ENCODE assay signal across 17 cellular contexts in genomic region chr1:26961826-26962225, GRCh38. TPM values are rescaled to one million over a fixed set of nuclear protein-coding genes. Genes with fewer than 3 reads are reported as not detected.
DNase-seq lines count a peak whose midpoint lies in the region; ATAC-seq, FAIRE-seq and TF ChIP-seq lines count a peak whose summit lies in the region.
"Had no signal": no experiment of that assay in that cellular context is flagged by ENCODE, and none has a peak within 500 bp of the region (broad histone marks: within the 10 kb centered on the region; RNA-seq: fewer than 3 reads in every experiment).

No MANE protein-coding gene starts in this region.

- no peak for FAIRE-seq in urothelium cell line (lab: Jason Lieb, UNC)
- FAIRE-seq: A204.1, endometrium, GM12878 had no signal

- no peak for TF ChIP-seq CTCF in activated CD8-positive, alpha-beta T cell treated with anti-CD3 and anti-CD28 coated beads for 36 hours (IDR thresholded peaks at IDR 0.05)
- TF ChIP-seq CTCF in fibroblast of lung (conservative IDR thresholded peaks at IDR 0.05 in 1 of 2, IDR thresholded peaks at IDR 0.05 in 1 of 2; ENCODE audit: low read depth in 1 of 2, low read length in 2 of 2), result no peak

- no peak overlapping the region for H3K27ac ChIP-seq in fibroblast of lung (ENCODE audit: insufficient read depth, low read length)

- H3K4me1 ChIP-seq in fibroblast of lung (ENCODE audit: control insufficient read depth, extremely low read depth, insufficient read depth, low read length), result peaks cover 7% of the 10 kb centered on the region

- H3K27me3 ChIP-seq in fibroblast of lung (ENCODE audit: control insufficient read depth, insufficient read depth, low read length), result peaks cover 23% of the 10 kb centered on the region

- H3K79me2 ChIP-seq in fibroblast of lung (ENCODE audit: control insufficient read depth, insufficient read depth, low read length), result no peaks in the 10 kb centered on the region

- no peaks in the 10 kb centered on the region for H4K20me1 ChIP-seq in fibroblast of lung (ENCODE audit: control insufficient read depth, extremely low read depth, insufficient read depth, low read length)

- no peak for DNase-seq in activated CD8-positive, alpha-beta T cell treated with anti-CD3 and anti-CD28 coated beads, Interleukin-2, amount 10 ng/mL, durations not matched to agents 7 days and 5 days
- no peak for DNase-seq in activated CD8-positive, alpha-beta T cell treated with anti-CD3 and anti-CD28 coated beads for 36 hours
- DNase-seq in SIG-M5 treated with dmso at 0.1 percent for 504 hours (lab: John Stamatoyannopoulos, UW; ENCODE audit: unreplicated experiment), result peak; percentile 66
- peak; percentile 87 to 98 for DNase-seq in fibroblast of lung (ENCODE audit: low read depth in 2 of 2)
- peak; percentile 55 for DNase-seq in urothelium cell line (ENCODE audit: low spot score)
- no peak for DNase-seq in globus pallidus (ENCODE audit: low spot score)
- DNase-seq in NCI-H748 (lab: John Stamatoyannopoulos, UW; ENCODE audit: unreplicated experiment), result no peak
- DNase-seq: activated CD4-positive, CD25-positive, alpha-beta regulatory T cell; activated gamma-delta T cell treated with Interleukin-2 at 50 U/mL for 16 hours; MM.1S; stimulated activated CD8-positive, alpha-beta memory T cell treated with anti-CD3 and anti-CD28 coated beads, Interleukin-4, amount 100 ng/mL, for 48 hours had no signal

- POLR2A ChIA-PET in activated CD8-positive, alpha-beta T cell treated with anti-CD3 and anti-CD28 coated beads, Interleukin-2, amount 10 ng/mL, durations not matched to agents 7 days and 5 days (lab: Charles Lee), result no interaction called here
- POLR2A ChIA-PET in activated CD8-positive, alpha-beta T cell treated with anti-CD3 and anti-CD28 coated beads for 36 hours (lab: Charles Lee), result no interaction called here

- no peak overlapping the region for H3K4me3 Mint-ChIP-seq in activated CD8-positive, alpha-beta T cell treated with anti-CD3 and anti-CD28 coated beads, Interleukin-2, amount 10 ng/mL, durations not matched to agents 7 days and 5 days
- H3K4me3 Mint-ChIP-seq in activated CD8-positive, alpha-beta T cell treated with anti-CD3 and anti-CD28 coated beads for 36 hours, result no peak overlapping the region

- H2AFZ ChIP-seq in fibroblast of lung (ENCODE audit: low read length), result no peak overlapping the region

- no peaks in the 10 kb centered on the region for H3K36me3 ChIP-seq in fibroblast of lung (ENCODE audit: control insufficient read depth, insufficient read depth, low read length)

- H3K27me3 Mint-ChIP-seq in activated CD8-positive, alpha-beta T cell treated with anti-CD3 and anti-CD28 coated beads, Interleukin-2, amount 10 ng/mL, durations not matched to agents 7 days and 5 days (ENCODE audit: low read depth), result peaks cover 52% of the 10 kb centered on the region
- H3K27me3 Mint-ChIP-seq in activated CD8-positive, alpha-beta T cell treated with anti-CD3 and anti-CD28 coated beads for 36 hours, result peaks cover 28% of the 10 kb centered on the region

- peak; percentile 26 for ATAC-seq in activated CD8-positive, alpha-beta T cell treated with anti-CD3 and anti-CD28 coated beads, Interleukin-2, amount 10 ng/mL, durations not matched to agents 7 days and 5 days
- no peak for ATAC-seq in activated CD8-positive, alpha-beta T cell treated with anti-CD3 and anti-CD28 coated beads for 36 hours
- ATAC-seq in HG02571 (IDR thresholded peaks at IDR 0.05; ENCODE audit: unreplicated experiment), result no peak
- ATAC-seq: GM12878, sciatic nerve had no signal

- no peaks in the 10 kb centered on the region for H3K9me3 ChIP-seq in fibroblast of lung (ENCODE audit: control insufficient read depth, insufficient read depth, low read depth, low read length)

- H3K4me2 ChIP-seq in fibroblast of lung (ENCODE audit: extremely low read depth, insufficient read depth, low read length), result no peak overlapping the region

- CTCF ChIA-PET in activated CD8-positive, alpha-beta T cell treated with anti-CD3 and anti-CD28 coated beads, Interleukin-2, amount 10 ng/mL, durations not matched to agents 7 days and 5 days (lab: Charles Lee), result interaction anchor here (1.0 kb wide), 1 partner anchor 34 kb away, joined by 3 read pairs; no protein-coding TSS in a partner anchor
- CTCF ChIA-PET in activated CD8-positive, alpha-beta T cell treated with anti-CD3 and anti-CD28 coated beads for 36 hours (lab: Charles Lee), result interaction anchor here (2.0 kb wide), 1 partner anchor 35 kb away, joined by 9 read pairs; no protein-coding TSS in a partner anchor

- no peak overlapping the region for H3K27ac Mint-ChIP-seq in activated CD8-positive, alpha-beta T cell treated with anti-CD3 and anti-CD28 coated beads, Interleukin-2, amount 10 ng/mL, durations not matched to agents 7 days and 5 days
- H3K27ac Mint-ChIP-seq in activated CD8-positive, alpha-beta T cell treated with anti-CD3 and anti-CD28 coated beads for 36 hours, result no peak overlapping the region

- H3K36me3 Mint-ChIP-seq in activated CD8-positive, alpha-beta T cell treated with anti-CD3 and anti-CD28 coated beads, Interleukin-2, amount 10 ng/mL, durations not matched to agents 7 days and 5 days (ENCODE audit: low read depth), result peaks cover 2% of the 10 kb centered on the region
- no peaks in the 10 kb centered on the region for H3K36me3 Mint-ChIP-seq in activated CD8-positive, alpha-beta T cell treated with anti-CD3 and anti-CD28 coated beads for 36 hours (ENCODE audit: low read depth)

- peaks cover 11% of the 10 kb centered on the region for H3K4me1 Mint-ChIP-seq in activated CD8-positive, alpha-beta T cell treated with anti-CD3 and anti-CD28 coated beads, Interleukin-2, amount 10 ng/mL, durations not matched to agents 7 days and 5 days (ENCODE audit: low read depth)
- H3K4me1 Mint-ChIP-seq in activated CD8-positive, alpha-beta T cell treated with anti-CD3 and anti-CD28 coated beads for 36 hours (ENCODE audit: low read depth), result peaks cover 3% of the 10 kb centered on the region

- H3K9ac ChIP-seq in fibroblast of lung (ENCODE audit: insufficient read depth, low read length), result no peak overlapping the region

- H3K9me3 Mint-ChIP-seq in activated CD8-positive, alpha-beta T cell treated with anti-CD3 and anti-CD28 coated beads, Interleukin-2, amount 10 ng/mL, durations not matched to agents 7 days and 5 days (ENCODE audit: insufficient read depth), result no peaks in the 10 kb centered on the region
- H3K9me3 Mint-ChIP-seq in activated CD8-positive, alpha-beta T cell treated with anti-CD3 and anti-CD28 coated beads for 36 hours, result no peaks in the 10 kb centered on the region

- no peak overlapping the region for H3K4me3 ChIP-seq in fibroblast of lung (replicated peaks in 1 of 4; ENCODE audit: control extremely low read depth in 1 of 4, insufficient read depth in 1 of 4, low read depth in 3 of 4, low read length in 4 of 4)
- H3K4me3 ChIP-seq: GM12878 had no signal

- intact Hi-C loops in activated CD8-positive, alpha-beta T cell treated with anti-CD3 and anti-CD28 coated beads for 36 hours (cut with micrococcal nuclease), result no loop called here

RNA-seq across cellular contexts. Expression of gene KDF1, which starts 1.6 kb away (rescaled TPM):
- total RNA-seq in activated CD8-positive, alpha-beta T cell treated with anti-CD3 and anti-CD28 coated beads, Interleukin-2, amount 10 ng/mL, durations not matched to agents 7 days and 5 days, result not detected
- under 1 TPM; 0.18 to 0.27 TPM for total RNA-seq in activated CD8-positive, alpha-beta T cell treated with anti-CD3 and anti-CD28 coated beads for 36 hours
- total RNA-seq in fibroblast of lung, result not detected in 2 replicates
- polyA plus RNA-seq in fibroblast of lung, result 0.05 TPM in 1 of 2 replicates, not detected in the other
- polyA plus RNA-seq in fibroblast of lung (2012), result not detected in 2 replicates
- not detected in 2 replicates for polyA minus RNA-seq in fibroblast of lung (ENCODE audit: low replicate concordance)
- total RNA-seq: GM12878, lung microvascular endothelial cell, sciatic nerve had no signal

RNA-seq across cellular contexts. Expression of gene TRNP1, which starts 31.7 kb away (rescaled TPM):
- total RNA-seq in activated CD8-positive, alpha-beta T cell treated with anti-CD3 and anti-CD28 coated beads, Interleukin-2, amount 10 ng/mL, durations not matched to agents 7 days and 5 days, result not detected
- total RNA-seq in activated CD8-positive, alpha-beta T cell treated with anti-CD3 and anti-CD28 coated beads for 36 hours, result under 1 TPM; 0.16 to 0.38 TPM
- 10.8 and 16.2 TPM in 2 replicates for total RNA-seq in fibroblast of lung
- 32.6 and 66.9 TPM in 2 replicates for polyA plus RNA-seq in fibroblast of lung
- 27.5 and 54.1 TPM in 2 replicates for polyA plus RNA-seq in fibroblast of lung (2012)
- polyA minus RNA-seq in fibroblast of lung (ENCODE audit: low replicate concordance), result 9.0 and 25.6 TPM in 2 replicates
- polyA plus RNA-seq: GM12878 had no signal

RNA-seq across cellular contexts. Expression of gene NUDC, which starts 40.3 kb away (rescaled TPM):
- 10 to 100 TPM; 85.1 to 91.2 TPM for total RNA-seq in activated CD8-positive, alpha-beta T cell treated with anti-CD3 and anti-CD28 coated beads, Interleukin-2, amount 10 ng/mL, durations not matched to agents 7 days and 5 days
- total RNA-seq in activated CD8-positive, alpha-beta T cell treated with anti-CD3 and anti-CD28 coated beads for 36 hours, result 100 to 1,000 TPM in 1 of 2 experiments, 10 to 100 TPM in 1; 97.0 to 103 TPM
- 19.5 and 21.5 TPM in 2 replicates for total RNA-seq in fibroblast of lung
- 41.5 and 60.3 TPM in 2 replicates for polyA plus RNA-seq in fibroblast of lung
- 88.9 and 132 TPM in 2 replicates for polyA plus RNA-seq in fibroblast of lung (2012)
- polyA minus RNA-seq in fibroblast of lung (ENCODE audit: low replicate concordance), result 23.9 and 33.6 TPM in 2 replicates

RNA-seq across cellular contexts. Expression of gene NR0B2, which starts 48.1 kb away (rescaled TPM):
- total RNA-seq in activated CD8-positive, alpha-beta T cell treated with anti-CD3 and anti-CD28 coated beads, Interleukin-2, amount 10 ng/mL, durations not matched to agents 7 days and 5 days, result not detected
- total RNA-seq in activated CD8-positive, alpha-beta T cell treated with anti-CD3 and anti-CD28 coated beads for 36 hours, result not detected
- total RNA-seq in fibroblast of lung, result not detected in 2 replicates
- polyA plus RNA-seq in fibroblast of lung, result not detected in 2 replicates
- polyA plus RNA-seq in fibroblast of lung (2012), result not detected in 2 replicates
- polyA minus RNA-seq in fibroblast of lung (ENCODE audit: low replicate concordance), result not detected in 2 replicates
- total RNA-seq: GM12878, lung microvascular endothelial cell, sciatic nerve had no signal
- polyA plus RNA-seq: GM12878 had no signal

RNA-seq across cellular contexts. Expression of gene TENT5B, which starts 50.8 kb away (rescaled TPM):
- not detected for total RNA-seq in activated CD8-positive, alpha-beta T cell treated with anti-CD3 and anti-CD28 coated beads, Interleukin-2, amount 10 ng/mL, durations not matched to agents 7 days and 5 days
- total RNA-seq in activated CD8-positive, alpha-beta T cell treated with anti-CD3 and anti-CD28 coated beads for 36 hours, result not detected
- total RNA-seq in fibroblast of lung, result 0.50 and 1.0 TPM in 2 replicates
- polyA plus RNA-seq in fibroblast of lung, result 1.9 and 9.3 TPM in 2 replicates
- 2.0 and 10.8 TPM in 2 replicates for polyA plus RNA-seq in fibroblast of lung (2012)
- 3.7 and 13.7 TPM in 2 replicates for polyA minus RNA-seq in fibroblast of lung (ENCODE audit: low replicate concordance)

Comparison
In these comparisons a context has a peak if more than half of its experiments do, and no peak if none do; other contexts are left out.
1. DNase-seq: peak in SIG-M5 treated with dmso at 0.1 percent for 504 hours (single experiment), fibroblast of lung (2 of 2) and urothelium cell line (single experiment); none in activated CD8-positive, alpha-beta T cell treated with anti-CD3 and anti-CD28 coated beads, Interleukin-2, amount 10 ng/mL, durations not matched to agents 7 days and 5 days (single experiment), activated CD8-positive, alpha-beta T cell treated with anti-CD3 and anti-CD28 coated beads for 36 hours (single experiment), globus pallidus (single experiment) and NCI-H748 (single experiment).